Comparison of ENCODE assay signal across 25 cellular contexts in the genomic region with DNA sequence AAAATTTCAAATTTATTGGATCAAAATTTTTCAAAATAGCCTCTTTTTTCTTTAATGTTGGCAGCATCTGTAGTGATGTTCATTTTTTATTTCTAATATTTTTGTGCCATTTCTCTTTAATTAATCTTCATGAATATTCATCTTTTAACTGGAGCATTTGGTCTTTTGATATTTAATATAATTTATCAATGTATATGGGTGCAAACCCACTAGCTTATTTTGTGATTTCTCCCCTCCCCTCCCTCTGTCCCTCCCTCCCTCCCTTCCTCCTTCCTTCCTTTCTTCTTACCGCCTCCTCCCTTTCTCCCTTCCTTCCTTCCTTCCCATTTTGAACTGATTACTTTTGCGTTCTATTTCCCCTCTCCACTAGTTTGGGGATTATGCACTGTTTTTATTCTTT.
"Had no signal": no experiment of that assay in that cellular context is flagged by ENCODE, and none has a peak within 500 bp of the region (broad histone marks: within the 10 kb centered on the region; RNA-seq: fewer than 3 reads in every experiment).

No MANE protein-coding gene starts in this region.

- DNase-seq: dermis blood vessel endothelial cell; dorsolateral prefrontal cortex; effector CD4-positive, alpha-beta T cell; effector memory CD4-positive, alpha-beta T cell; erythroblast; esophagus squamous epithelium; foreskin fibroblast; foreskin melanocyte; gastrocnemius medialis; glutamatergic neuron; hippocampal formation; left cardiac atrium; left lung; left ventricle myocardium superior; lower lobe of right lung; mesendoderm; midbrain had no signal

- H3K27ac ChIP-seq: coronary artery, dorsolateral prefrontal cortex, esophagus squamous epithelium, gastrocnemius medialis, left lung, lower lobe of right lung had no signal

- H3K4me3 Mint-ChIP-seq: memory B cell had no signal

- H3K27me3 Mint-ChIP-seq: memory B cell had no signal

- H3K27me3 ChIP-seq: dorsolateral prefrontal cortex, esophagus squamous epithelium, gastrocnemius medialis, heart right ventricle, left lung had no signal

- H3K4me3 ChIP-seq: coronary artery, dorsolateral prefrontal cortex, esophagus squamous epithelium, gastrocnemius medialis, heart right ventricle, left lung, lower lobe of right lung had no signal

- H3K27ac Mint-ChIP-seq: memory B cell had no signal

- FAIRE-seq: colon, endothelial cell of umbilical vein, islet of Langerhans, keratinocyte had no signal

- ATAC-seq: esophagus mucosa, gastrocnemius medialis, heart right ventricle, left cardiac atrium, left lung, left ventricle myocardium superior, lower lobe of right lung had no signal

- H3K36me3 ChIP-seq: esophagus squamous epithelium, gastrocnemius medialis, heart right ventricle, left lung, lower lobe of right lung had no signal

- H3K9me3 ChIP-seq: esophagus squamous epithelium, gastrocnemius medialis, heart right ventricle, left lung, lower lobe of right lung had no signal
